In genomic region chr6:112298816-112299281, GRCh38 we compare ENCODE assay signal across 1 cellular context.
TF ChIP-seq lines count a peak whose summit lies in the region.

No MANE protein-coding gene starts in this region.

TF ChIP-seq in SK-N-SH, 30 proteins besides CTCF, POLR2A, EP300 and RAD21 (continued from another document):
- TF ChIP-seq REST (IDR thresholded peaks at IDR 0.05; ENCODE audit: low read depth, low read length) = no peak
- no peak for TF ChIP-seq GABPA (IDR thresholded peaks at IDR 0.05; ENCODE audit: low read depth)
- TF ChIP-seq NFIC (IDR thresholded peaks at IDR 0.05; ENCODE audit: borderline replicate concordance) = no peak
- TF ChIP-seq FOXM1 (IDR thresholded peaks at IDR 0.05; ENCODE audit: low read depth) = no peak
- TF ChIP-seq JUND (IDR thresholded peaks at IDR 0.05) = peak; percentile 21; the same call in 1 of the 2 replicates
- no peak for TF ChIP-seq SMC3 (IDR thresholded peaks at IDR 0.05; ENCODE audit: low read depth, low read length)
